1 cellular context compared by ENCODE assay signal in genomic region chr6:119614138-119614537, GRCh38.
TF ChIP-seq lines count a peak whose summit lies in the region.

No MANE protein-coding gene starts in this region.

TF ChIP-seq in K562, 482 proteins besides CTCF, POLR2A, EP300 and RAD21 (continued from another document):
- TF ChIP-seq TRIM25 (IDR thresholded peaks at IDR 0.05; ENCODE audit: borderline replicate concordance) (no peak), CHD1 (IDR thresholded peaks at IDR 0.05; ENCODE audit: low read length) (no peak), ZKSCAN1 (IDR thresholded peaks at IDR 0.05; ENCODE audit: low read depth, low read length) (no peak)
TF ChIP-seq in K562: peak in this region for 0.
